ENCODE assay signal across 1 cellular context in genomic region chr7:92423646-92424045, GRCh38.
TF ChIP-seq lines count a peak whose summit lies in the region.

No MANE protein-coding gene starts in this region.

TF ChIP-seq in IMR-90, 13 proteins besides CTCF, POLR2A, EP300 and RAD21:
- TF ChIP-seq CEBPB (IDR thresholded peaks at IDR 0.05; ENCODE audit: low read depth, low read length) = no peak
- TF ChIP-seq FOS (IDR thresholded peaks at IDR 0.05; ENCODE audit: low read depth, low read length) = no peak
- no peak for TF ChIP-seq RFX5 (IDR thresholded peaks at IDR 0.05; ENCODE audit: low read depth, low read length)
- TF ChIP-seq BHLHE40 (IDR thresholded peaks at IDR 0.05; ENCODE audit: low read depth, low read length) = no peak
- TF ChIP-seq MAZ (IDR thresholded peaks at IDR 0.05; ENCODE audit: borderline replicate concordance, low read depth, low read length) = no peak
- TF ChIP-seq ELK1 (IDR thresholded peaks at IDR 0.05; ENCODE audit: borderline replicate concordance, low read depth, low read length) = no peak
